24 cellular contexts compared by ENCODE assay signal in genomic region chr18:56307354-56307753, GRCh38.
A peak's percentile ranks its signal among the peaks of the same experiment; 100 is the strongest.
DNase-seq lines count a peak whose midpoint lies in the region; ATAC-seq, FAIRE-seq and TF ChIP-seq lines count a peak whose summit lies in the region.
"Had no signal": no experiment of that assay in that cellular context is flagged by ENCODE, and none has a peak within 500 bp of the region (broad histone marks: within the 10 kb centered on the region; RNA-seq: fewer than 3 reads in every experiment).

No MANE protein-coding gene starts in this region.

- H3K27ac ChIP-seq in HepG2 (ENCODE audit: extremely low read length, insufficient read depth, low read length) = no peak overlapping the region
- no peak overlapping the region for H3K27ac ChIP-seq in right lobe of liver
- no peak overlapping the region for H3K27ac ChIP-seq in H1 (ENCODE audit: low read depth, low read length)
- H3K27ac ChIP-seq: GM23248, PC-9, SJCRH30 had no signal

- no peak overlapping the region for H4K91ac ChIP-seq in H1 (replicated peaks; ENCODE audit: insufficient read length, low read length)

- H3K79me2 ChIP-seq in HepG2 (ENCODE audit: insufficient read depth, low read length) (no peaks in the 10 kb centered on the region), H1 (ENCODE audit: control insufficient read depth in 1 of 2, insufficient read depth in 2 of 2, low read length in 2 of 2) (no peaks in the 10 kb centered on the region)

- WGBS in HepG2 (ENCODE audit: low lambda C conversion rate) = 0% methylated on average over 3 of the region's 3 CpGs
- 40% methylated on average over 3 of the region's 3 CpGs for WGBS in right lobe of liver (ENCODE audit: insufficient coverage, low coverage, low lambda C conversion rate, missing lambda C conversion rate)
- 96% methylated on average over 3 of the region's 3 CpGs; no CpG with 5 or more reads in 1 of the 2 experiments for WGBS in H1 (ENCODE audit: extremely low coverage in 1 of 2, insufficient coverage in 1 of 2, insufficient read length in 1 of 2, insufficient replicate concordance in 2 of 2, low coverage in 1 of 2, low lambda C conversion rate in 2 of 2, missing lambda C conversion rate in 1 of 2), 2 experiments

- no peak for TF ChIP-seq CTCF in HepG2 (CRISPR knock-in tag; IDR thresholded peaks at IDR 0.05)
- TF ChIP-seq CTCF in right lobe of liver (IDR thresholded peaks at IDR 0.05) = no peak
- TF ChIP-seq CTCF in H1 (IDR thresholded peaks at IDR 0.05; ENCODE audit: control extremely low read depth in 1 of 3, insufficient read depth in 1 of 3, low read depth in 1 of 3, low read length in 3 of 3) = no peak

- H4K8ac ChIP-seq in H1 (ENCODE audit: extremely low read depth, insufficient read depth, low read length) = no peak overlapping the region

- no peak overlapping the region for H2AFZ ChIP-seq in HepG2 (ENCODE audit: low read length)
- no peak overlapping the region for H2AFZ ChIP-seq in H1 (ENCODE audit: low read length)
- H2AFZ ChIP-seq: GM23248, PC-9 had no signal

- H3K23me2 ChIP-seq in H1 (ENCODE audit: low read depth, low read length) = no peaks in the 10 kb centered on the region

- DNase-seq in HepG2 (ENCODE audit: low spot score) (no peak), right lobe of liver (no peak), NCI-H2171 treated with DMSO at 0.1 percent for 48 hours (lab: John Stamatoyannopoulos, UW) (peak; percentile 80), H1 (ENCODE audit: low read depth in 1 of 2, low spot score in 2 of 2) (no peak), NCI-H446 (lab: John Stamatoyannopoulos, UW) (no peak)
- DNase-seq in stimulated activated effector memory CD8-positive, alpha-beta T cell treated with anti-CD3 and anti-CD28 coated beads, Interleukin-12 subunit alpha, Interleukin-12 subunit beta, amount 100 ng/mL, for 72 hours (ENCODE audit: low spot score in 2 of 2) = no peak
- DNase-seq in activated CD4-positive, alpha-beta T cell treated with anti-CD3 and anti-CD28 coated beads, Interleukin-2, amount 10 ng/mL, durations not matched to agents 24 days and 14 days = no peak
- DNase-seq: 8988T; CD4-positive, alpha-beta T cell; GM23248; H9; HFFc6; NCI-H1092 treated with DMSO at 0.1 percent for 48 hours; NCI-H1436; NCI-H187 treated with DMSO at 0.1 percent for 48 hours; NCI-H345; NCI-H774; NK-92 treated with Interleukin-12 subunit alpha and Interleukin-12 subunit beta, amount 100 ng/mL, for 24 hours; PC-9; SJCRH30; T-cell had no signal

- H3K9me3 Mint-ChIP-seq in stimulated activated effector memory CD8-positive, alpha-beta T cell treated with anti-CD3 and anti-CD28 coated beads, Interleukin-12 subunit alpha, Interleukin-12 subunit beta, amount 100 ng/mL, for 72 hours = peaks cover 3% of the 10 kb centered on the region
- no peaks in the 10 kb centered on the region for H3K9me3 Mint-ChIP-seq in activated CD4-positive, alpha-beta T cell treated with anti-CD3 and anti-CD28 coated beads, Interleukin-2, amount 10 ng/mL, durations not matched to agents 24 days and 14 days
- H3K9me3 Mint-ChIP-seq: CD4-positive, alpha-beta T cell; H9; HFFc6; T-cell had no signal

- no peaks in the 10 kb centered on the region for H3K4me1 ChIP-seq in HepG2 (ENCODE audit: insufficient read depth, low read length)
- H3K4me1 ChIP-seq in right lobe of liver = no peaks in the 10 kb centered on the region
- H3K4me1 ChIP-seq in H1 (replicated peaks in 1 of 4; ENCODE audit: control insufficient read depth in 3 of 4, insufficient read depth in 4 of 4, low read length in 3 of 4) = no peaks in the 10 kb centered on the region; a peak in 1 of 7 replicates
- H3K4me1 ChIP-seq: SJCRH30 had no signal

- no peak for FAIRE-seq in HepG2 (lab: Jason Lieb, UNC)
- FAIRE-seq in H1 (lab: Jason Lieb, UNC) = no peak
- FAIRE-seq: GM18507, HTR-8/SVneo had no signal

- H2BK12ac ChIP-seq in H1 (ENCODE audit: low read depth, low read length) = no peak overlapping the region

- in situ Hi-C loops in HepG2 (cut with HindIII; ENCODE audit: extremely low pct_ligation_motif_present, low pct_unique_long_range_greater_than_20kb) = no loop called here

- H3K27me3 Mint-ChIP-seq in activated CD4-positive, alpha-beta T cell treated with anti-CD3 and anti-CD28 coated beads, Interleukin-2, amount 10 ng/mL, durations not matched to agents 24 days and 14 days = no peaks in the 10 kb centered on the region
- H3K27me3 Mint-ChIP-seq: CD4-positive, alpha-beta T cell; T-cell had no signal

- POLR2A ChIA-PET in HepG2 (lab: Yijun Ruan, JAX) = no interaction called here
- POLR2A ChIA-PET in H1 (lab: Charles Lee; ENCODE audit: partially characterized antibody) = no interaction called here

- H4K20me1 ChIP-seq in HepG2 (ENCODE audit: insufficient read depth, low read length) (no peaks in the 10 kb centered on the region), H1 (replicated peaks in 1 of 2; ENCODE audit: control insufficient read depth in 1 of 2, insufficient read depth in 2 of 2, low read length in 2 of 2) (no peaks in the 10 kb centered on the region)

- H3K9me3 ChIP-seq in HepG2 (ENCODE audit: low read length) (no peaks in the 10 kb centered on the region), right lobe of liver (no peaks in the 10 kb centered on the region), H1 (ENCODE audit: insufficient read depth in 2 of 2, low read depth in 1 of 2, low read length in 1 of 2) (no peaks in the 10 kb centered on the region)
- H3K9me3 ChIP-seq: SJCRH30 had no signal

- H3K4me3 Mint-ChIP-seq in stimulated activated effector memory CD8-positive, alpha-beta T cell treated with anti-CD3 and anti-CD28 coated beads, Interleukin-12 subunit alpha, Interleukin-12 subunit beta, amount 100 ng/mL, for 72 hours = no peak overlapping the region
- no peak overlapping the region for H3K4me3 Mint-ChIP-seq in activated CD4-positive, alpha-beta T cell treated with anti-CD3 and anti-CD28 coated beads, Interleukin-2, amount 10 ng/mL, durations not matched to agents 24 days and 14 days
- H3K4me3 Mint-ChIP-seq: CD4-positive, alpha-beta T cell; H9; HFFc6; T-cell had no signal

- H3K4me3 ChIP-seq in HepG2 (replicated peaks in 1 of 3; ENCODE audit: insufficient read depth in 1 of 3, low read depth in 2 of 3, low read length in 3 of 3) (no peak overlapping the region), right lobe of liver (no peak overlapping the region), H1 (ENCODE audit: extremely low read depth in 1 of 4, insufficient read depth in 2 of 4, low read depth in 3 of 4, low read length in 4 of 4) (no peak overlapping the region)
- H3K4me3 ChIP-seq: GM23248, PC-9, SJCRH30 had no signal

- no TSS peak for BruUV-seq in HepG2 (replicated peaks; lab: Mats Ljungman, UMichigan)

- no peak overlapping the region for H2AK5ac ChIP-seq in H1 (ENCODE audit: low read depth, low read length)

- H4K5ac ChIP-seq in H1 (ENCODE audit: insufficient read length, low read depth, low read length) = no peak overlapping the region

- no peaks in the 10 kb centered on the region; a peak in 1 of 5 replicates for H3K27me3 ChIP-seq in HepG2 (ENCODE audit: control insufficient read depth in 1 of 2, insufficient read depth in 2 of 2, low read length in 2 of 2)
- H3K27me3 ChIP-seq in right lobe of liver = no peaks in the 10 kb centered on the region
- no peaks in the 10 kb centered on the region for H3K27me3 ChIP-seq in H1 (replicated peaks in 1 of 4; ENCODE audit: control insufficient read depth in 3 of 4, extremely low read depth in 1 of 4, insufficient read depth in 3 of 4, low read length in 3 of 4)
- H3K27me3 ChIP-seq: SJCRH30 had no signal

- CTCF ChIA-PET in HepG2 (lab: Yijun Ruan, JAX; ENCODE audit: low intra/inter-chr PET ratio, low total read pairs) = no interaction called here
- CTCF ChIA-PET in H1 (lab: Charles Lee; ENCODE audit: partially characterized antibody) = interaction anchor here (0.7 to 2.0 kb wide), 3 partner anchors 20 to 385 kb away, joined by 3 to 5 read pairs (median 3); no protein-coding TSS in a partner anchor

- no peak overlapping the region for H2BK120ac ChIP-seq in H1 (replicated peaks; ENCODE audit: low read depth, low read length)

- TF ChIP-seq EP300 in HepG2 (IDR thresholded peaks at IDR 0.05; ENCODE audit: low read depth in 2 of 2, low read length in 2 of 2) = no peak
- TF ChIP-seq EP300 in HepG2 (CRISPR knock-in tag; IDR thresholded peaks at IDR 0.05; ENCODE audit: borderline replicate concordance) = no peak
- TF ChIP-seq EP300 in H1 (IDR thresholded peaks at IDR 0.05; ENCODE audit: borderline replicate concordance in 1 of 2, low read depth in 2 of 2, low read length in 2 of 2) = no peak

- H3K4ac ChIP-seq in H1 (replicated peaks; ENCODE audit: insufficient read length, low read depth, low read length) = no peak overlapping the region

- H3K36me3 Mint-ChIP-seq in stimulated activated effector memory CD8-positive, alpha-beta T cell treated with anti-CD3 and anti-CD28 coated beads, Interleukin-12 subunit alpha, Interleukin-12 subunit beta, amount 100 ng/mL, for 72 hours = no peaks in the 10 kb centered on the region
- no peaks in the 10 kb centered on the region for H3K36me3 Mint-ChIP-seq in activated CD4-positive, alpha-beta T cell treated with anti-CD3 and anti-CD28 coated beads, Interleukin-2, amount 10 ng/mL, durations not matched to agents 24 days and 14 days (ENCODE audit: low read depth)
- H3K36me3 Mint-ChIP-seq: T-cell had no signal

- ATAC-seq in HepG2 (no peak), right lobe of liver (no peak)
- no peak for ATAC-seq in stimulated activated effector memory CD8-positive, alpha-beta T cell treated with anti-CD3 and anti-CD28 coated beads, Interleukin-12 subunit alpha, Interleukin-12 subunit beta, amount 100 ng/mL, for 72 hours
- ATAC-seq: Right ventricle myocardium inferior, T-cell had no signal

- no peaks in the 10 kb centered on the region for H3K36me3 ChIP-seq in HepG2 (replicated peaks in 1 of 2; ENCODE audit: control insufficient read depth in 1 of 2, insufficient read depth in 2 of 2, low read length in 2 of 2)
- H3K36me3 ChIP-seq in right lobe of liver = no peaks in the 10 kb centered on the region
- H3K36me3 ChIP-seq in H1 (ENCODE audit: control insufficient read depth in 2 of 4, insufficient read depth in 4 of 4, low read length in 3 of 4) = no peaks in the 10 kb centered on the region
- H3K36me3 ChIP-seq: SJCRH30 had no signal

- no peak overlapping the region for H3K23ac ChIP-seq in H1 (ENCODE audit: insufficient read length)

- intact Hi-C loops in HepG2 (cut with micrococcal nuclease; ENCODE audit: unreplicated experiment) = no loop called here
- intact Hi-C loops in right lobe of liver (cut with DNase I) = no loop called here
- intact Hi-C loops in activated CD4-positive, alpha-beta T cell treated with anti-CD3 and anti-CD28 coated beads, Interleukin-2, amount 10 ng/mL, durations not matched to agents 24 days and 14 days (cut with micrococcal nuclease) = no loop called here

- H3K18ac ChIP-seq in H1 (ENCODE audit: extremely low read depth, low read length) = no peak overlapping the region

- H2BK5ac ChIP-seq in H1 (ENCODE audit: low read depth, low read length) = no peak overlapping the region

- TF ChIP-seq POLR2A in HepG2 (IDR thresholded peaks at IDR 0.05; ENCODE audit: insufficient read depth in 1 of 2, low read depth in 2 of 2, low read length in 2 of 2) = no peak
- TF ChIP-seq POLR2A in right lobe of liver (IDR thresholded peaks at IDR 0.05) = no peak
- TF ChIP-seq POLR2A in H1 (IDR thresholded peaks at IDR 0.05; ENCODE audit: control extremely low read depth in 1 of 2, low read depth in 2 of 2, low read length in 2 of 2) = no peak

- no peak overlapping the region for H3K27ac Mint-ChIP-seq in stimulated activated effector memory CD8-positive, alpha-beta T cell treated with anti-CD3 and anti-CD28 coated beads, Interleukin-12 subunit alpha, Interleukin-12 subunit beta, amount 100 ng/mL, for 72 hours
- H3K27ac Mint-ChIP-seq in activated CD4-positive, alpha-beta T cell treated with anti-CD3 and anti-CD28 coated beads, Interleukin-2, amount 10 ng/mL, durations not matched to agents 24 days and 14 days = no peak overlapping the region
- H3K27ac Mint-ChIP-seq: CD4-positive, alpha-beta T cell; H9; HFFc6; T-cell had no signal

- no peaks in the 10 kb centered on the region for H3K4me1 Mint-ChIP-seq in stimulated activated effector memory CD8-positive, alpha-beta T cell treated with anti-CD3 and anti-CD28 coated beads, Interleukin-12 subunit alpha, Interleukin-12 subunit beta, amount 100 ng/mL, for 72 hours
- H3K4me1 Mint-ChIP-seq in activated CD4-positive, alpha-beta T cell treated with anti-CD3 and anti-CD28 coated beads, Interleukin-2, amount 10 ng/mL, durations not matched to agents 24 days and 14 days = no peaks in the 10 kb centered on the region
- H3K4me1 Mint-ChIP-seq: T-cell had no signal

- H3K56ac ChIP-seq in H1 (replicated peaks; ENCODE audit: insufficient read length, low read depth, low read length) = no peak overlapping the region

- H3K14ac ChIP-seq in H1 (ENCODE audit: insufficient read length) = no peak overlapping the region

- TF ChIP-seq RAD21 in HepG2 (CRISPR knock-in tag; IDR thresholded peaks at IDR 0.05) = no peak
- TF ChIP-seq RAD21 in H1 (IDR thresholded peaks at IDR 0.05 in 1 of 2, conservative IDR thresholded peaks at IDR 0.05 in 1 of 2; ENCODE audit: low read depth in 2 of 2, low read length in 2 of 2) = no peak

- no peaks in the 10 kb centered on the region for H3K79me1 ChIP-seq in H1 (ENCODE audit: low read depth, low read length)

- H3K9ac ChIP-seq in HepG2 (ENCODE audit: insufficient read depth, low read depth, low read length) = no peak overlapping the region
- H3K9ac ChIP-seq in H1 (replicated peaks in 1 of 4; ENCODE audit: extremely low read depth in 1 of 4, low read depth in 3 of 4, low read length in 3 of 4) = no peak overlapping the region
- H3K9ac ChIP-seq: GM23248 had no signal

- no peak overlapping the region for H2BK20ac ChIP-seq in H1 (ENCODE audit: low read length)

- H2BK15ac ChIP-seq in H1 (ENCODE audit: low read length) = no peak overlapping the region

- H3K4me2 ChIP-seq in HepG2 (ENCODE audit: low read depth, low read length) (no peak overlapping the region), H1 (ENCODE audit: insufficient read depth in 1 of 2, low read depth in 2 of 2, low read length in 2 of 2) (no peak overlapping the region)
- H3K4me2 ChIP-seq: PC-9 had no signal

Comparison
In these comparisons a context has a peak if more than half of its experiments do, and no peak if none do; other contexts are left out.
1. Of the 41 proteins assayed by ChIP-seq in both HepG2 and H1: peak only in HepG2: none; only in H1: none; in both: MAFK; in neither: 40.